ENCODE assay signal across 18 cellular contexts in genomic region chr13:42274386-42275097, GRCh38. TPM values are rescaled to one million over a fixed set of nuclear protein-coding genes. Genes with fewer than 3 reads are reported as not detected.
A peak's percentile ranks its signal among the peaks of the same experiment; 100 is the strongest.
DNase-seq lines count a peak whose midpoint lies in the region; ATAC-seq and TF ChIP-seq lines count a peak whose summit lies in the region.
"Had no signal": no experiment of that assay in that cellular context is flagged by ENCODE, and none has a peak within 500 bp of the region (broad histone marks: within the 10 kb centered on the region; RNA-seq: fewer than 3 reads in every experiment).

No MANE protein-coding gene starts in this region.

- H3K4me3 ChIP-seq in breast epithelium (no peak overlapping the region), tibial artery (no peak overlapping the region), H7 (ENCODE audit: insufficient read depth, low read depth, low read length) (no peak overlapping the region)
- H3K4me3 ChIP-seq: gastrocnemius medialis had no signal

- no peaks in the 10 kb centered on the region for H3K27me3 Mint-ChIP-seq in MCF 10A (ENCODE audit: insufficient read depth, unreplicated experiment)
- H3K27me3 Mint-ChIP-seq in brain = peaks cover 2% of the 10 kb centered on the region

- TF ChIP-seq CTCF in MCF 10A (IDR thresholded peaks at IDR 0.05; ENCODE audit: unreplicated experiment) = no peak
- TF ChIP-seq CTCF in breast epithelium (IDR thresholded peaks at IDR 0.05) = no peak
- no peak for TF ChIP-seq CTCF in brain (conservative IDR thresholded peaks at IDR 0.05)
- no peak for TF ChIP-seq CTCF in tibial artery (IDR thresholded peaks at IDR 0.05)

- intact Hi-C loops in MCF 10A (cut with micrococcal nuclease) (no loop called here), breast epithelium (cut with DNase I; ENCODE audit: low total_unique reads) (no loop called here), tibial artery (cut with DNase I; ENCODE audit: low total_unique reads) (no loop called here)

- no peaks in the 10 kb centered on the region for H3K36me3 ChIP-seq in breast epithelium
- H3K36me3 ChIP-seq in tibial artery = no peaks in the 10 kb centered on the region
- no peaks in the 10 kb centered on the region for H3K36me3 ChIP-seq in H7 (replicated peaks; ENCODE audit: control insufficient read depth, insufficient read depth, low read length)
- H3K36me3 ChIP-seq: gastrocnemius medialis had no signal

- no peaks in the 10 kb centered on the region for H3K4me1 ChIP-seq in breast epithelium
- H3K4me1 ChIP-seq in tibial artery = peaks cover 0 to 55% (median 21%) of the 10 kb centered on the region in 4 donors

- ATAC-seq in HG02840 (IDR thresholded peaks at IDR 0.05; ENCODE audit: low FRiP score, unreplicated experiment) = no peak
- ATAC-seq in left lobe of liver = no peak
- ATAC-seq: gastrocnemius medialis, HCT116, Panc1 had no signal

- H3K9me3 Mint-ChIP-seq in MCF 10A (ENCODE audit: unreplicated experiment) (no peaks in the 10 kb centered on the region), brain (peaks cover 0 to 11% (median 6%) of the 10 kb centered on the region in 5 experiments)

- peaks cover 36% of the 10 kb centered on the region for H3K4me1 Mint-ChIP-seq in MCF 10A (ENCODE audit: insufficient read depth, unreplicated experiment)
- H3K4me1 Mint-ChIP-seq in brain = peaks cover 62% of the 10 kb centered on the region

- H3K9me3 ChIP-seq in breast epithelium (no peaks in the 10 kb centered on the region), tibial artery (no peaks in the 10 kb centered on the region)
- H3K9me3 ChIP-seq: gastrocnemius medialis had no signal

- no peak overlapping the region for H3K4me3 Mint-ChIP-seq in MCF 10A (ENCODE audit: unreplicated experiment)
- H3K4me3 Mint-ChIP-seq in brain = peak overlapping the region; percentile 17 to 99 (median 53)
- H3K4me3 Mint-ChIP-seq: endodermal cell had no signal

- BruUV-seq in MCF 10A (replicated peaks; lab: Mats Ljungman, UMichigan) = no TSS peak

- H3K27ac Mint-ChIP-seq in MCF 10A (ENCODE audit: low read depth, unreplicated experiment) (peak overlapping the region; percentile 95), brain (peak overlapping the region in 3 of 5 experiments; percentile 3 to 45 (median 12))
- H3K27ac Mint-ChIP-seq: endodermal cell had no signal

- CTCF ChIA-PET in MCF 10A (lab: Yijun Ruan, JAX) = no interaction called here

- H3K36me3 Mint-ChIP-seq in MCF 10A (ENCODE audit: insufficient read depth, unreplicated experiment) (peaks cover 7% of the 10 kb centered on the region), brain (peaks cover 13% of the 10 kb centered on the region)

- no peak for TF ChIP-seq POLR2A in breast epithelium (IDR thresholded peaks at IDR 0.05)

- POLR2A ChIA-PET in MCF 10A (lab: Yijun Ruan, JAX) = interaction anchor here (0.8 to 1.3 kb wide), 3 partner anchors 9 to 19 kb away, joined by 3 to 5 read pairs (median 3); no protein-coding TSS in a partner anchor

- DNase-seq in MCF 10A (ENCODE audit: unreplicated experiment) (no peak), breast epithelium (ENCODE audit: low spot score in 2 of 2) (no peak), NAMALWA (ENCODE audit: low spot score) (peak; percentile 39), tibial artery (no peak), H7 (no peak), left lobe of liver (ENCODE audit: low spot score) (no peak)
- DNase-seq: activated CD8-positive, alpha-beta memory T cell treated with anti-CD3 and anti-CD28 coated beads, Interleukin-2, amount 50 U/mL, for 4 hours; DMS79 treated with DMSO at 0.1 percent for 48 hours; endodermal cell; gastrocnemius medialis; NCI-H345; stimulated activated CD4-positive, alpha-beta T cell treated with anti-CD3 and anti-CD28 coated beads, Interleukin-2, amount 100 ng/mL, for 48 hours; stimulated activated naive CD4-positive, alpha-beta T cell; T1000 had no signal

- no peaks in the 10 kb centered on the region for H3K27me3 ChIP-seq in breast epithelium
- no peaks in the 10 kb centered on the region for H3K27me3 ChIP-seq in tibial artery
- no peaks in the 10 kb centered on the region for H3K27me3 ChIP-seq in H7 (ENCODE audit: control insufficient read depth, insufficient read depth, low read length)

- H3K27ac ChIP-seq in breast epithelium (no peak overlapping the region), tibial artery (peak overlapping the region; percentile 2 to 6)
- H3K27ac ChIP-seq: gastrocnemius medialis had no signal

RNA-seq across cellular contexts. Expression of gene AKAP11, which starts 2.6 kb away (rescaled TPM):
- total RNA-seq in MCF 10A (2022) (22.0 and 24.7 TPM in 2 replicates), breast epithelium (10 to 100 TPM; 32.0 to 39.5 (median 38.0) TPM), left lobe of liver (8.0 TPM)
- 6.9 TPM for polyA plus RNA-seq in brain (ENCODE audit: insufficient read depth, low read depth, low replicate concordance)
- 7.2 and 9.9 TPM in 2 replicates for total RNA-seq in H7 (2014; rRNA removed; shearing (Covaris generic))

Comparison
In these comparisons a context has a peak if more than half of its experiments do, and no peak if none do; other contexts are left out.
1. H3K27ac ChIP-seq: peak in tibial artery (2 of 2); none in breast epithelium (0 of 2).